ENCODE assay signal across 9 cellular contexts in the genomic region with DNA sequence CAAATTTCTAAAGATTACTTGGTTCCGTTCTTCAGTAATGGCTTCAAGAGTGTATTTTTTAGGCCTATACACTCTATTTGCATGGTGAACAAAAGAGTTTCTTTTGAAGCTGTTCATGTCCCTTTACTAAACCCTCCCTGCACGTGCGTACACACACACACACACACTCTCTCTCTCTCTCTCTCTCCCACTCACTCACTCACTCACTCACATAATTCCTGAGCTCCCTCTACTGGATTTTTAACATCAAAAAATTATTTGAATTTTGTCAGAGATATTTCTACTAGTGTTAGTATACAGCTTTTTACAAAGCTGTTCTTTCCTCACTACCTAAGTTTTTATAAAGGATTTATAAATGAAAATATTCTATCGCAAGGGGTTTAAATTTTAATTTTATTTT.
A peak's percentile ranks its signal among the peaks of the same experiment; 100 is the strongest.
DNase-seq lines count a peak whose midpoint lies in the region; ATAC-seq, FAIRE-seq and TF ChIP-seq lines count a peak whose summit lies in the region.
"Had no signal": no experiment of that assay in that cellular context is flagged by ENCODE, and none has a peak within 500 bp of the region (broad histone marks: within the 10 kb centered on the region; RNA-seq: fewer than 3 reads in every experiment).

No MANE protein-coding gene starts in this region.

- TF ChIP-seq RAD21 in GM12878 (IDR thresholded peaks at IDR 0.05; ENCODE audit: insufficient read depth, low read depth, low read length) = peak; percentile 40

- POLR2A ChIA-PET in GM12878 (lab: Charles Lee) = no interaction called here

- no peaks in the 10 kb centered on the region for H3K4me1 Mint-ChIP-seq in mesothelial cell of epicardium
- no peaks in the 10 kb centered on the region for H3K4me1 Mint-ChIP-seq in activated CD8-positive, alpha-beta memory T cell treated with anti-CD3 and anti-CD28 coated beads, Interleukin-2, amount 10 ng/mL, durations not matched to agents 7 days and 5 days

- no peak for FAIRE-seq in GM12878 (lab: Jason Lieb, UNC)

- H3K9ac ChIP-seq in GM12878 (ENCODE audit: control insufficient read depth, insufficient read depth, low read length) = no peak overlapping the region

- H3K27ac ChIP-seq in GM12878 (ENCODE audit: control insufficient read depth, insufficient read depth) (no peak overlapping the region), left ventricle myocardium inferior (replicated peaks) (no peak overlapping the region)

- no peaks in the 10 kb centered on the region for H3K27me3 Mint-ChIP-seq in mesothelial cell of epicardium (ENCODE audit: low read depth)
- H3K27me3 Mint-ChIP-seq in activated CD8-positive, alpha-beta memory T cell treated with anti-CD3 and anti-CD28 coated beads, Interleukin-2, amount 10 ng/mL, durations not matched to agents 7 days and 5 days = no peaks in the 10 kb centered on the region

- SMC1A ChIA-PET in GM12878 (lab: Charles Lee; ENCODE audit: uncharacterized antibody, unreplicated experiment) = interaction anchor here (0.7 to 1.9 kb wide), 6 partner anchors 10 to 255 kb away, joined by 3 to 7 read pairs (median 3); no protein-coding TSS in a partner anchor

- no peaks in the 10 kb centered on the region for H3K4me1 ChIP-seq in GM12878 (ENCODE audit: control insufficient read depth, insufficient read depth, low read length)
- H3K4me1 ChIP-seq in left ventricle myocardium inferior = no peaks in the 10 kb centered on the region

- H3K36me3 ChIP-seq in GM12878 (ENCODE audit: control insufficient read depth in 2 of 2, insufficient read depth in 2 of 2, low read length in 1 of 2) (peaks cover 4 to 10% of the 10 kb centered on the region in 2 experiments; a peak in 3 of 4 replicates), left ventricle myocardium inferior (peaks cover 73% of the 10 kb centered on the region)

- intact Hi-C loops in GM12878 (cut with micrococcal nuclease; ENCODE audit: unreplicated experiment) (no loop called here), posterior cingulate gyrus (cut with DNase I) (loop anchor here (10.0 kb wide), 1 partner anchor 90 kb away; a partner anchor contains a TSS), left ventricle myocardium inferior (cut with micrococcal nuclease) (no loop called here)

- in situ Hi-C loops in GM12878 (cut with MboI) = no loop called here

- peak; percentile 16 for DNase-seq in EL
- peak; percentile 40 for DNase-seq in NAMALWA (ENCODE audit: low spot score)
- DNase-seq in GM12878 (ENCODE audit: low read depth, low spot score) = no peak
- DNase-seq in mesothelial cell of epicardium (ENCODE audit: low spot score in 2 of 2, unreplicated experiment in 2 of 2) = no peak
- no peak for DNase-seq in posterior cingulate gyrus
- no peak for DNase-seq in left ventricle myocardium inferior
- no peak for DNase-seq in activated CD8-positive, alpha-beta memory T cell treated with anti-CD3 and anti-CD28 coated beads, Interleukin-2, amount 10 ng/mL, durations not matched to agents 7 days and 5 days
- DNase-seq: activated CD4-positive, alpha-beta T cell treated with anti-CD3 and anti-CD28 coated beads for 48 hours had no signal

- TF ChIP-seq EP300 in GM12878 (IDR thresholded peaks at IDR 0.05; ENCODE audit: borderline replicate concordance in 1 of 2, control insufficient read depth in 1 of 2, low read depth in 2 of 2, low read length in 2 of 2) = no peak

- no peak overlapping the region for H2AFZ ChIP-seq in GM12878 (ENCODE audit: control insufficient read depth, low read depth, low read length)

- 99% methylated on average over 4 of the region's 4 CpGs for WGBS in GM12878 (ENCODE audit: insufficient coverage, insufficient replicate concordance, low lambda C conversion rate, missing lambda C conversion rate)

- H3K4me3 Mint-ChIP-seq in mesothelial cell of epicardium = no peak overlapping the region
- H3K4me3 Mint-ChIP-seq in activated CD8-positive, alpha-beta memory T cell treated with anti-CD3 and anti-CD28 coated beads, Interleukin-2, amount 10 ng/mL, durations not matched to agents 7 days and 5 days = no peak overlapping the region

- H3K9me3 Mint-ChIP-seq in mesothelial cell of epicardium = no peaks in the 10 kb centered on the region
- no peaks in the 10 kb centered on the region for H3K9me3 Mint-ChIP-seq in activated CD8-positive, alpha-beta memory T cell treated with anti-CD3 and anti-CD28 coated beads, Interleukin-2, amount 10 ng/mL, durations not matched to agents 7 days and 5 days (ENCODE audit: low read depth)

- no TSS peak for BruUV-seq in GM12878 (replicated peaks; lab: Mats Ljungman, UMichigan)

- peak overlapping the region; percentile 18 for H3K27ac Mint-ChIP-seq in mesothelial cell of epicardium
- H3K27ac Mint-ChIP-seq in activated CD8-positive, alpha-beta memory T cell treated with anti-CD3 and anti-CD28 coated beads, Interleukin-2, amount 10 ng/mL, durations not matched to agents 7 days and 5 days = no peak overlapping the region

- H3K36me3 Mint-ChIP-seq in mesothelial cell of epicardium = peaks cover 21% of the 10 kb centered on the region
- H3K36me3 Mint-ChIP-seq in activated CD8-positive, alpha-beta memory T cell treated with anti-CD3 and anti-CD28 coated beads, Interleukin-2, amount 10 ng/mL, durations not matched to agents 7 days and 5 days = peaks cover 17% of the 10 kb centered on the region

- no peak overlapping the region for H3K4me3 ChIP-seq in GM12878
- no peak overlapping the region for H3K4me3 ChIP-seq in left ventricle myocardium inferior

- H3K27me3 ChIP-seq in GM12878 (replicated peaks in 1 of 2; ENCODE audit: control insufficient read depth in 2 of 2, insufficient read depth in 2 of 2, low read length in 1 of 2) (no peaks in the 10 kb centered on the region), left ventricle myocardium inferior (ENCODE audit: low read depth) (no peaks in the 10 kb centered on the region)

- H3K9me3 ChIP-seq in GM12878 (replicated peaks; ENCODE audit: control insufficient read depth, insufficient read depth, low read length) (no peaks in the 10 kb centered on the region), left ventricle myocardium inferior (replicated peaks) (no peaks in the 10 kb centered on the region)

- H4K20me1 ChIP-seq in GM12878 (ENCODE audit: control insufficient read depth, insufficient read depth) = no peaks in the 10 kb centered on the region

- TF ChIP-seq POLR2A in GM12878 (IDR thresholded peaks at IDR 0.05; ENCODE audit: low read depth, low read length) = no peak

- RAD21 ChIA-PET in GM12878 (lab: Charles Lee; ENCODE audit: unreplicated experiment) = interaction anchor here (1.0 kb wide), 1 partner anchor 254 kb away, joined by 4 read pairs; no protein-coding TSS in a partner anchor

- ATAC-seq in GM12878 = no peak
- no peak for ATAC-seq in HG02798 (IDR thresholded peaks at IDR 0.05; ENCODE audit: poor library complexity, unreplicated experiment)
- ATAC-seq in activated CD8-positive, alpha-beta memory T cell treated with anti-CD3 and anti-CD28 coated beads, Interleukin-2, amount 10 ng/mL, durations not matched to agents 7 days and 5 days = no peak

- TF ChIP-seq CTCF in GM12878 (IDR thresholded peaks at IDR 0.05 in 2 of 3, conservative IDR thresholded peaks at IDR 0.05 in 1 of 3; ENCODE audit: control insufficient read depth in 2 of 3, extremely low read depth in 1 of 3, insufficient read depth in 1 of 3, low read depth in 3 of 3, low read length in 3 of 3) (peak in 1 of 3 experiments; percentile 12; a peak in 1 of 6 replicates), mesothelial cell of epicardium (IDR thresholded peaks at IDR 0.05; ENCODE audit: unreplicated experiment) (no peak), left ventricle myocardium inferior (IDR thresholded peaks at IDR 0.05; ENCODE audit: borderline replicate concordance) (no peak)

- H3K4me2 ChIP-seq in GM12878 (ENCODE audit: control insufficient read depth, insufficient read depth) = no peak overlapping the region

- CTCF ChIA-PET in GM12878 (lab: Yijun Ruan, JAX) = interaction anchor here (0.6 to 1.5 kb wide), 9 partner anchors 11 to 319 kb away, joined by 3 to 4 read pairs (median 3); no protein-coding TSS in a partner anchor
- CTCF ChIA-PET in activated CD8-positive, alpha-beta memory T cell treated with anti-CD3 and anti-CD28 coated beads, Interleukin-2, amount 10 ng/mL, durations not matched to agents 7 days and 5 days (lab: Charles Lee) = interaction anchor here (0.8 kb wide), 1 partner anchor 158 kb away, joined by 3 read pairs; no protein-coding TSS in a partner anchor

- H3K79me2 ChIP-seq in GM12878 (ENCODE audit: control insufficient read depth, insufficient read depth, low read length) = no peaks in the 10 kb centered on the region

TF ChIP-seq in GM12878, 131 proteins besides CTCF, POLR2A, EP300 and RAD21 (continues in another document):
- TF ChIP-seq EED (IDR thresholded peaks at IDR 0.05; ENCODE audit: low read depth) = no peak
- no peak for TF ChIP-seq ZNF622 (IDR thresholded peaks at IDR 0.05)
- TF ChIP-seq, protein P1, sequence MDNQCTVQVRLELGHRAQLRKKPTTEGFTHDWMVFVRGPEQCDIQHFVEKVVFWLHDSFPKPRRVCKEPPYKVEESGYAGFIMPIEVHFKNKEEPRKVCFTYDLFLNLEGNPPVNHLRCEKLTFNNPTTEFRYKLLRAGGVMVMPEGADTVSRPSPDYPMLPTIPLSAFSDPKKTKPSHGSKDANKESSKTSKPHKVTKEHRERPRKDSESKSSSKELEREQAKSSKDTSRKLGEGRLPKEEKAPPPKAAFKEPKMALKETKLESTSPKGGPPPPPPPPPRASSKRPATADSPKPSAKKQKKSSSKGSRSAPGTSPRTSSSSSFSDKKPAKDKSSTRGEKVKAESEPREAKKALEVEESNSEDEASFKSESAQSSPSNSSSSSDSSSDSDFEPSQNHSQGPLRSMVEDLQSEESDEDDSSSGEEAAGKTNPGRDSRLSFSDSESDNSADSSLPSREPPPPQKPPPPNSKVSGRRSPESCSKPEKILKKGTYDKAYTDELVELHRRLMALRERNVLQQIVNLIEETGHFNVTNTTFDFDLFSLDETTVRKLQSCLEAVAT (IDR thresholded peaks at IDR 0.05) = no peak
- TF ChIP-seq, protein P2, sequence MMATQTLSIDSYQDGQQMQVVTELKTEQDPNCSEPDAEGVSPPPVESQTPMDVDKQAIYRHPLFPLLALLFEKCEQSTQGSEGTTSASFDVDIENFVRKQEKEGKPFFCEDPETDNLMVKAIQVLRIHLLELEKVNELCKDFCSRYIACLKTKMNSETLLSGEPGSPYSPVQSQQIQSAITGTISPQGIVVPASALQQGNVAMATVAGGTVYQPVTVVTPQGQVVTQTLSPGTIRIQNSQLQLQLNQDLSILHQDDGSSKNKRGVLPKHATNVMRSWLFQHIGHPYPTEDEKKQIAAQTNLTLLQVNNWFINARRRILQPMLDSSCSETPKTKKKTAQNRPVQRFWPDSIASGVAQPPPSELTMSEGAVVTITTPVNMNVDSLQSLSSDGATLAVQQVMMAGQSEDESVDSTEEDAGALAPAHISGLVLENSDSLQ (IDR thresholded peaks at IDR 0.05) = no peak
- TF ChIP-seq CHD1 (IDR thresholded peaks at IDR 0.05; ENCODE audit: low read depth, low read length) = no peak
- no peak for TF ChIP-seq SREBF1 (IDR thresholded peaks at IDR 0.05; ENCODE audit: low read length)
- TF ChIP-seq HDAC2 (IDR thresholded peaks at IDR 0.05) = no peak
- peak in 1 of 2 experiments; percentile 66; a peak in 2 of 4 replicates for TF ChIP-seq BHLHE40 (IDR thresholded peaks at IDR 0.05; ENCODE audit: borderline replicate concordance in 1 of 2, low read depth in 2 of 2, low read length in 1 of 2)

Comparison
In these comparisons a context has a peak if more than half of its experiments do, and no peak if none do; other contexts are left out.
1. DNase-seq: peak in EL (single experiment) and NAMALWA (single experiment); none in GM12878 (single experiment), mesothelial cell of epicardium (0 of 2), posterior cingulate gyrus (0 of 10), left ventricle myocardium inferior (single experiment) and activated CD8-positive, alpha-beta memory T cell treated with anti-CD3 and anti-CD28 coated beads, Interleukin-2, amount 10 ng/mL, durations not matched to agents 7 days and 5 days (single experiment).